In the genomic region with DNA sequence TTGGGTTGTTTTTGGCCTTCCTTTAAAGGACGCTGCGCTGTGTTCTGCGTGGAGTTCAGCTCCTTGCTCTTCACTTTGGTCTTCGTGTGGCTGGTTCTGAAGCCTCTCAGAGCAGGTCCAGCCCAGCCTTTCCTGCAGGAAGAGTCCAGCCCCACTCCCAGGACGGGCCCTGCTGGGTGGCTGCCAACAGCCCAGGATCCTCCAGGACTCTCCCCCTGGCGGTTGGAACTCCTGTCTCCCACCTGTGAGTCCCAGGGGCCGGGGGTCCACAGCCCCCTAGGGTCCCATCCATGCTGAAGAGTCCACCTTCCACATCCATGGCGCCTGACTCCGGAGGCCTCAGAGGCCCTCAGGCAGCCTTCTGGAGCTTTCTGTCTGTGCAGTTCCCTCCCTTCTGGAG, we compare ENCODE assay signal across 7 cellular contexts. TPM values are rescaled to one million over a fixed set of nuclear protein-coding genes. Genes with fewer than 3 reads are reported as not detected.
"Had no signal": no experiment of that assay in that cellular context is flagged by ENCODE, and none has a peak within 500 bp of the region (broad histone marks: within the 10 kb centered on the region; RNA-seq: fewer than 3 reads in every experiment).

No MANE protein-coding gene starts in this region.

RNA-seq across cellular contexts. Expression of gene TNFRSF14, which starts 4.6 kb away (rescaled TPM):
- total RNA-seq: SJCRH30 had no signal

RNA-seq across cellular contexts. Expression of gene HES5, which starts 21.5 kb away (rescaled TPM):
- total RNA-seq: activated T-helper 1 cell treated with anti-CD3 and anti-CD28 coated beads, Interleukin-12 subunit alpha, Interleukin-12 subunit beta, Interleukin-2, Interleukin-4 antibody, amounts not matched to agents 30 ng/mL and 10 ng/mL and 1 ng/mL, durations not matched to agents 14 hours and 24 hours and 36 hours; astrocyte; endothelial cell of umbilical vein; renal cortical epithelial cell; SJCRH30; vagina had no signal
- polyA plus RNA-seq: liver had no signal
